Comparison of ENCODE assay signal across 15 cellular contexts in the genomic region with DNA sequence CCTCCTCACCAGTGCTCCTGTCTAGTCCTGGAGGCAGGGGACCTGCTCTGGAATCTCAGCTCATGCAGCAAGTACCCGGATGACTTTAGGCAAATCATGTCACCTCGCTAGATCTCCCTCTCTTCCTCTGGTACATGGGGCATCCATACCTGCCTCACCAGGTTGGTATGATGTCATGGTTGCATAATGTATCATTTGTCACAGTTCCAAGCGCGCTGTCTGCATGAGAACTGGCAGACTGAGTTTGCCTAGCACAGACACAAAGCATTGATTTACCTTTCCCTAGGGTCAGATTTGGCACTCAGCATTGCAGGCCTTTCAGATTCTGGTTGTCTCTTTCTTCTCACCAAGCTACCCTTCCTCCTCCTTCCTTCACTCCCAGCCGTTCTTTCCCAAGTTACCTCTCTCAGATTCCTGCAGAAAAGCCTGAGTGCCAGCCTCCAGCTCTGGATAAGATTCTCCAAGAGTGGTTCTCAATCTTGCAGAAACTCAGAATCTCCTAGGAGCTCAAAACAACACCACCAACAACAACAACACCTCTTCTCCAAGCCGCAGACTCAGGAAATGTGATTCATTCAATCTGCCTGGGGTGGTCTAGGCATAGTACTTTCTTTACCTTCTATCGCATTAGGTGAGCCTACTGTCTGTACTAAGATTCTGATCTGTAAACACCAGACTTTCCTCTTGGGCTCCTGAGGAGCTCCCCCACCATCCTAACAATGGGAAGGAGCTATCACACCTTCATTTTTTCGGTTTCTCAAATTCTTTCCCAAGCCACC. TPM values are rescaled to one million over a fixed set of nuclear protein-coding genes. Genes with fewer than 3 reads are reported as not detected.
DNase-seq lines count a peak whose midpoint lies in the region; ATAC-seq, FAIRE-seq and TF ChIP-seq lines count a peak whose summit lies in the region.
"Had no signal": no experiment of that assay in that cellular context is flagged by ENCODE, and none has a peak within 500 bp of the region (broad histone marks: within the 10 kb centered on the region; RNA-seq: fewer than 3 reads in every experiment).

No MANE protein-coding gene starts in this region.

- intact Hi-C loops in A673 (cut with micrococcal nuclease; ENCODE audit: unreplicated experiment), result no loop called here

- H3K4me3 ChIP-seq in keratinocyte (ENCODE audit: control insufficient read depth in 2 of 3, extremely low read depth in 1 of 3, insufficient read depth in 2 of 3, low read depth in 1 of 3, low read length in 3 of 3) (no peak overlapping the region), A673 (ENCODE audit: low read depth, low read length, poor library complexity, severe bottlenecking) (no peak overlapping the region)
- H3K4me3 ChIP-seq: prostate gland had no signal

- CTCF ChIA-PET in A673 (lab: Charles Lee), result no interaction called here

- H3K27me3 ChIP-seq in keratinocyte (ENCODE audit: control insufficient read depth, extremely low read depth, insufficient read depth, low read length) (no peaks in the 10 kb centered on the region), A673 (replicated peaks; ENCODE audit: insufficient read depth, low read depth, low read length, poor library complexity) (no peaks in the 10 kb centered on the region)

- H3K9me3 Mint-ChIP-seq in stimulated activated naive CD8-positive, alpha-beta T cell treated with anti-CD3 and anti-CD28 coated beads, Interleukin-15, amount 100 ng/mL, for 72 hours, result no peaks in the 10 kb centered on the region
- no peaks in the 10 kb centered on the region for H3K9me3 Mint-ChIP-seq in activated T-helper 17 cell treated with anti-CD3 and anti-CD28 coated beads, Interleukin-2, amount 50 U/mL, for 72 hours

- POLR2A ChIA-PET in A673 (lab: Charles Lee; ENCODE audit: low non-redundant PET), result no interaction called here

- H4K20me1 ChIP-seq in keratinocyte (ENCODE audit: control insufficient read depth, extremely low read depth, insufficient read depth, low read length), result no peaks in the 10 kb centered on the region

- no TSS peak for BruUV-seq in A673 (replicated peaks; lab: Mats Ljungman, UMichigan)

- peak; percentile 84 for FAIRE-seq in keratinocyte (lab: Jason Lieb, UNC)
- FAIRE-seq: H1, urothelium cell line had no signal

- H3K9me3 ChIP-seq in keratinocyte (ENCODE audit: control insufficient read depth, low read depth, low read length) (no peaks in the 10 kb centered on the region), A673 (ENCODE audit: low read depth, low read length, poor library complexity, severe bottlenecking) (no peaks in the 10 kb centered on the region)
- H3K9me3 ChIP-seq: prostate gland had no signal

- H3K27ac ChIP-seq in keratinocyte (ENCODE audit: control insufficient read depth, insufficient read depth, low read length), result peak overlapping the region; percentile 58
- H3K27ac ChIP-seq in A673 (ENCODE audit: low read depth, low read length, poor library complexity, severe bottlenecking), result no peak overlapping the region
- H3K27ac ChIP-seq: prostate gland had no signal

- ATAC-seq in stimulated activated naive CD8-positive, alpha-beta T cell treated with anti-CD3 and anti-CD28 coated beads, Interleukin-15, Interleukin-2, amounts not matched to agents 100 U/mL and 50 U/mL, for 24 hours, result peak; percentile 63
- ATAC-seq in stimulated activated naive CD8-positive, alpha-beta T cell treated with anti-CD3 and anti-CD28 coated beads, Interleukin-15, amount 100 ng/mL, for 72 hours, result no peak
- ATAC-seq in activated T-helper 17 cell treated with anti-CD3 and anti-CD28 coated beads, Interleukin-2, amount 50 U/mL, for 72 hours (replicated peaks), result peak; percentile 26

- H3K36me3 Mint-ChIP-seq in activated T-helper 17 cell treated with anti-CD3 and anti-CD28 coated beads, Interleukin-2, amount 50 U/mL, for 72 hours (ENCODE audit: low read depth), result no peaks in the 10 kb centered on the region
- H3K36me3 Mint-ChIP-seq: activated naive CD8-positive, alpha-beta T cell had no signal

- no peaks in the 10 kb centered on the region for H3K27me3 Mint-ChIP-seq in stimulated activated naive CD8-positive, alpha-beta T cell treated with anti-CD3 and anti-CD28 coated beads, Interleukin-15, amount 100 ng/mL, for 72 hours
- no peaks in the 10 kb centered on the region for H3K27me3 Mint-ChIP-seq in activated T-helper 17 cell treated with anti-CD3 and anti-CD28 coated beads, Interleukin-2, amount 50 U/mL, for 72 hours
- H3K27me3 Mint-ChIP-seq: activated naive CD8-positive, alpha-beta T cell had no signal

- dilution Hi-C loops in keratinocyte (cut with MboI; ENCODE audit: extremely low pct_ligation_motif_present, low sequenced_read_pairs), result no loop called here

- H3K36me3 ChIP-seq in keratinocyte (ENCODE audit: control insufficient read depth in 2 of 2, extremely low read depth in 1 of 2, insufficient read depth in 2 of 2, low read length in 2 of 2), result no peaks in the 10 kb centered on the region
- no peaks in the 10 kb centered on the region for H3K36me3 ChIP-seq in A673 (ENCODE audit: insufficient read depth, low read length, poor library complexity, severe bottlenecking)
- H3K36me3 ChIP-seq: prostate gland had no signal

- H3K4me1 ChIP-seq in keratinocyte (ENCODE audit: control insufficient read depth, extremely low read depth, insufficient read depth, low read length) (peaks cover 22% of the 10 kb centered on the region), A673 (ENCODE audit: insufficient read depth, low read length, poor library complexity, severe bottlenecking) (no peaks in the 10 kb centered on the region)
- H3K4me1 ChIP-seq: prostate gland had no signal

- no peak overlapping the region for H3K4me3 Mint-ChIP-seq in stimulated activated naive CD8-positive, alpha-beta T cell treated with anti-CD3 and anti-CD28 coated beads, Interleukin-15, amount 100 ng/mL, for 72 hours
- no peak overlapping the region for H3K4me3 Mint-ChIP-seq in activated T-helper 17 cell treated with anti-CD3 and anti-CD28 coated beads, Interleukin-2, amount 50 U/mL, for 72 hours
- H3K4me3 Mint-ChIP-seq: activated naive CD8-positive, alpha-beta T cell had no signal

- peak overlapping the region; percentile 46 for H3K4me2 ChIP-seq in keratinocyte (ENCODE audit: control insufficient read depth, extremely low read depth, insufficient read depth, low read depth, low read length)

- no peaks in the 10 kb centered on the region for H3K9me1 ChIP-seq in keratinocyte (ENCODE audit: control insufficient read depth, extremely low read depth, insufficient read depth, low read length)

- TF ChIP-seq CTCF in keratinocyte (optimal IDR thresholded peaks at IDR 0.05 in 1 of 3, IDR thresholded peaks at IDR 0.05 in 1 of 3, conservative IDR thresholded peaks at IDR 0.05 in 1 of 3; ENCODE audit: extremely low read depth in 1 of 3, insufficient read depth in 2 of 3, low read length in 3 of 3) (no peak), A673 (conservative IDR thresholded peaks at IDR 0.05; ENCODE audit: low read depth, low read length) (no peak)

- H3K27ac Mint-ChIP-seq in stimulated activated naive CD8-positive, alpha-beta T cell treated with anti-CD3 and anti-CD28 coated beads, Interleukin-15, amount 100 ng/mL, for 72 hours, result no peak overlapping the region
- no peak overlapping the region for H3K27ac Mint-ChIP-seq in activated T-helper 17 cell treated with anti-CD3 and anti-CD28 coated beads, Interleukin-2, amount 50 U/mL, for 72 hours
- H3K27ac Mint-ChIP-seq: activated naive CD8-positive, alpha-beta T cell had no signal

- H3K9ac ChIP-seq in keratinocyte (ENCODE audit: control insufficient read depth, extremely low read depth, insufficient read depth, low read length), result peak overlapping the region; percentile 51

- no peaks in the 10 kb centered on the region for H3K79me2 ChIP-seq in keratinocyte (ENCODE audit: control insufficient read depth, insufficient read depth, low read length)

- no peak overlapping the region for H2AFZ ChIP-seq in keratinocyte (ENCODE audit: control insufficient read depth, low read length)

- no peak for DNase-seq in stimulated activated naive CD8-positive, alpha-beta T cell treated with anti-CD3 and anti-CD28 coated beads, Interleukin-15, Interleukin-2, amounts not matched to agents 100 U/mL and 50 U/mL, for 24 hours
- no peak for DNase-seq in stimulated activated naive CD8-positive, alpha-beta T cell treated with anti-CD3 and anti-CD28 coated beads, Interleukin-15, amount 100 ng/mL, for 72 hours
- DNase-seq in keratinocyte (ENCODE audit: low read depth, low spot score), result no peak
- no peak for DNase-seq in GM19238 (ENCODE audit: insufficient read length, low spot score)
- no peak for DNase-seq in activated CD4-positive, alpha-beta T cell treated with anti-CD3 and anti-CD28 coated beads, Interleukin-2, amount 50 U/mL, for 4 hours
- no peak for DNase-seq in LoVo (ENCODE audit: low spot score)
- DNase-seq in A673 (ENCODE audit: low spot score), result no peak
- DNase-seq: activated CD8-positive, alpha-beta memory T cell treated with anti-CD3 and anti-CD28 coated beads for 24 hours; cortex of kidney; NCI-H446 had no signal

- H3K4me1 Mint-ChIP-seq in stimulated activated naive CD8-positive, alpha-beta T cell treated with anti-CD3 and anti-CD28 coated beads, Interleukin-15, amount 100 ng/mL, for 72 hours, result no peaks in the 10 kb centered on the region
- peaks cover 4% of the 10 kb centered on the region for H3K4me1 Mint-ChIP-seq in activated T-helper 17 cell treated with anti-CD3 and anti-CD28 coated beads, Interleukin-2, amount 50 U/mL, for 72 hours

RNA-seq across cellular contexts. Expression of gene FAM43A, which starts 29.5 kb away (rescaled TPM):
- 10 to 100 TPM in 1 of 2 donors, 1 to 10 TPM in 1; 7.1 to 32.6 TPM for total RNA-seq in activated T-helper 17 cell treated with anti-CD3 and anti-CD28 coated beads, Interleukin-2, amount 50 U/mL, for 72 hours
- 0.68 to 1.7 TPM (median 1.1 TPM) in 3 replicates for polyA plus RNA-seq in keratinocyte
- polyA plus RNA-seq in keratinocyte (2011; ENCODE audit: low read depth), result 2.7 TPM
- 0.55 and 1.3 TPM in 2 replicates for polyA plus RNA-seq in keratinocyte (2011; cell fraction: cytosol; rRNA removed)
- polyA plus RNA-seq in keratinocyte (2011; cell fraction: nucleus; rRNA removed), result 5.1 and 7.2 TPM in 2 replicates
- 1.0 and 14.5 TPM in 2 replicates for polyA plus RNA-seq in keratinocyte (2012; ENCODE audit: low replicate concordance)
- polyA minus RNA-seq in keratinocyte, result 0.16 to 0.49 TPM (median 0.46 TPM) in 3 replicates
- polyA minus RNA-seq in keratinocyte (2011; cell fraction: cytosol; rRNA and poly(A)+ RNA removed), result 2.3 TPM
- 4.0 and 4.1 TPM in 2 replicates for polyA minus RNA-seq in keratinocyte (2011; cell fraction: nucleus; rRNA and poly(A)+ RNA removed)
- 29.7 and 38.7 TPM in 2 replicates for total RNA-seq in A673 (2021)

RNA-seq across cellular contexts. Expression of gene LSG1, which starts 43.2 kb away (rescaled TPM):
- total RNA-seq in activated T-helper 17 cell treated with anti-CD3 and anti-CD28 coated beads, Interleukin-2, amount 50 U/mL, for 72 hours, result 10 to 100 TPM; 37.9 to 46.9 TPM
- 33.3 to 43.0 TPM (median 40.7 TPM) in 3 replicates for polyA plus RNA-seq in keratinocyte
- 54.6 TPM for polyA plus RNA-seq in keratinocyte (2011; ENCODE audit: low read depth)
- 18.1 and 23.9 TPM in 2 replicates for polyA plus RNA-seq in keratinocyte (2011; cell fraction: cytosol; rRNA removed)
- 70.1 and 79.6 TPM in 2 replicates for polyA plus RNA-seq in keratinocyte (2011; cell fraction: nucleus; rRNA removed)
- 16.8 and 25.8 TPM in 2 replicates for polyA plus RNA-seq in keratinocyte (2012; ENCODE audit: low replicate concordance)
- polyA minus RNA-seq in keratinocyte, result 11.2 to 52.5 TPM (median 37.1 TPM) in 3 replicates
- 13.6 TPM for polyA minus RNA-seq in keratinocyte (2011; cell fraction: cytosol; rRNA and poly(A)+ RNA removed)
- 27.6 and 55.8 TPM in 2 replicates for polyA minus RNA-seq in keratinocyte (2011; cell fraction: nucleus; rRNA and poly(A)+ RNA removed)
- 64.0 and 81.3 TPM in 2 replicates for total RNA-seq in A673 (2021)
